In the genomic region with DNA sequence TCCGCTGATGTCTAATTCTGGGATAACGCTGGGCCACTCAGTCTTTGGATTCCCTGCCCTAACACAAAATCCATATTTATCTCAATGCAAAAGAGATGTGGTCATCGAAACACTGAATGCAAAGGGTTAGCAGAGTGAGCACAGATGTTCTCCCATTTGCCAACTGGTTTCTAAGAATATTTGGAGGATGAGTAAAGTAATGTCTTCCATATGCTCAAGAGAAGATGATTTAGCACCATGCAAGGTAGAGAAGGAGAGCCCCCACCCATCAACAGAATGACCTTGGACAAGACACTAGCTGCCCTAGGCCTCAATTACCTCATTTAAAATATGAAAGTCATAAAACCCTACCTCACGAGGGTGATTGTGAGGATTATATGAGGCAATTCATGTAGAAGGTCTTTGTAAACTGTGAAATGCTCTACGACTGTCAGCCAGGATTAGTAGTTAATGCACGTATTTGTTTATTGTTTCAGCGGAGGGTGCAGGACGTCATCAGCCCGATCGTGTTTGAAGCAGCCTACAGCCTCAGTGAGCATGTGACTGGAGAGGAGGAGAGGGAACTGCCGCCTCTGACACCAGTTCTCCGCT, we compare ENCODE assay signal across 19 cellular contexts.
A peak's percentile ranks its signal among the peaks of the same experiment; 100 is the strongest.
DNase-seq lines count a peak whose midpoint lies in the region; ATAC-seq and TF ChIP-seq lines count a peak whose summit lies in the region.
"Had no signal": no experiment of that assay in that cellular context is flagged by ENCODE, and none has a peak within 500 bp of the region (broad histone marks: within the 10 kb centered on the region; RNA-seq: fewer than 3 reads in every experiment).

No MANE protein-coding gene starts in this region.

- H3K4me3 Mint-ChIP-seq in neural progenitor cell, result no peak overlapping the region
- H3K4me3 Mint-ChIP-seq in effector memory CD8-positive, alpha-beta T cell, result no peak overlapping the region
- H3K4me3 Mint-ChIP-seq: activated CD4-positive, alpha-beta T cell treated with anti-CD3 and anti-CD28 coated beads for 36 hours had no signal

- H3K27me3 Mint-ChIP-seq in neural progenitor cell (ENCODE audit: insufficient read depth, low read depth), result peaks cover 2% of the 10 kb centered on the region
- H3K27me3 Mint-ChIP-seq in effector memory CD8-positive, alpha-beta T cell, result peaks cover 32 to 63% of the 10 kb centered on the region in 2 donors

- no peak overlapping the region for H2BK5ac ChIP-seq in IMR-90 (ENCODE audit: low read depth, low read length, poor library complexity, severe bottlenecking)

- CTCF ChIA-PET in IMR-90 (lab: Yijun Ruan, JAX), result no interaction called here

- H2AFZ ChIP-seq in IMR-90 (replicated peaks; ENCODE audit: low read length, poor library complexity) (no peak overlapping the region), neural progenitor cell (replicated peaks) (peak overlapping the region; percentile 50)

- no peak for TF ChIP-seq RAD21 in IMR-90 (IDR thresholded peaks at IDR 0.05; ENCODE audit: low read length)

- no peak overlapping the region for H2BK20ac ChIP-seq in IMR-90 (ENCODE audit: low read depth, low read length)

- TF ChIP-seq CTCF in IMR-90 (conservative IDR thresholded peaks at IDR 0.05; ENCODE audit: low read depth, low read length) (no peak), fibroblast of villous mesenchyme (IDR thresholded peaks at IDR 0.05; ENCODE audit: insufficient read depth, low read depth, low read length) (no peak), neural progenitor cell (IDR thresholded peaks at IDR 0.05) (no peak)

- H4K91ac ChIP-seq in IMR-90 (ENCODE audit: insufficient read depth, low read depth, low read length), result no peak overlapping the region

- H3K4me3 ChIP-seq in BLaER1 treated with 17β-estradiol and CSF1 and Interleukin-3, amounts not matched to agents 10 nM and 100 nM, result no peak overlapping the region
- no peak overlapping the region for H3K4me3 ChIP-seq in IMR-90 (ENCODE audit: insufficient read depth, low read depth, low read length)
- H3K4me3 ChIP-seq in fibroblast of villous mesenchyme (ENCODE audit: low read depth, low read length), result no peak overlapping the region
- no peak overlapping the region for H3K4me3 ChIP-seq in neural progenitor cell
- H3K4me3 ChIP-seq: K562 had no signal

- no peak for TF ChIP-seq POLR2A in IMR-90 (IDR thresholded peaks at IDR 0.05; ENCODE audit: low read depth, low read length)

- peak; percentile 20 for DNase-seq in IMR-90
- peak; percentile 47 for DNase-seq in fibroblast of villous mesenchyme (ENCODE audit: low read depth)
- no peak for DNase-seq in neural progenitor cell (ENCODE audit: low spot score)
- no peak for DNase-seq in effector memory CD8-positive, alpha-beta T cell
- no peak for DNase-seq in stimulated activated CD4-positive, alpha-beta T cell treated with anti-CD3 and anti-CD28 coated beads, Interleukin-2, amount 100 ng/mL, for 24 hours
- no peak for DNase-seq in hippocampal formation (lab: John Stamatoyannopoulos, UW)
- DNase-seq: activated CD4-positive, alpha-beta T cell treated with anti-CD3 and anti-CD28 coated beads for 36 hours; activated CD8-positive, alpha-beta memory T cell treated with anti-CD3 and anti-CD28 coated beads, Interleukin-2, amount 50 U/mL, for 4 hours; activated naive CD4-positive, alpha-beta T cell treated with Interleukin-2 at 50 U/mL for 16 hours; Calu3; GF-D8; NCI-H2107; stimulated activated CD4-positive, alpha-beta T cell treated with anti-CD3 and anti-CD28 coated beads, Interleukin-2, amount 100 ng/mL, for 48 hours had no signal

- H3K36me3 Mint-ChIP-seq in neural progenitor cell, result no peaks in the 10 kb centered on the region
- H3K36me3 Mint-ChIP-seq in effector memory CD8-positive, alpha-beta T cell (ENCODE audit: insufficient read depth), result no peaks in the 10 kb centered on the region

- H3F3A ChIP-seq in neural progenitor cell (ENCODE audit: low read depth), result no peaks in the 10 kb centered on the region

- no peaks in the 10 kb centered on the region for H3K79me2 ChIP-seq in neural progenitor cell (ENCODE audit: low read depth)

- no peak overlapping the region for H3K56ac ChIP-seq in IMR-90 (ENCODE audit: extremely low read depth, insufficient read depth, low read length)

- no TSS peak for BruUV-seq in IMR-90 (replicated peaks; lab: Mats Ljungman, UMichigan)

- H3K4me2 ChIP-seq in BLaER1 treated with 17β-estradiol and CSF1 and Interleukin-3, amounts not matched to agents 10 nM and 100 nM, result peak overlapping the region; percentile 45 to 87 (median 82)
- H3K4me2 ChIP-seq in IMR-90 (ENCODE audit: low read depth, low read length), result no peak overlapping the region
- H3K4me2 ChIP-seq in neural progenitor cell, result no peak overlapping the region

- H4K8ac ChIP-seq in IMR-90 (ENCODE audit: low read depth in 2 of 2, low read length in 2 of 2), result no peak overlapping the region

- H3K27me3 ChIP-seq in BLaER1 treated with 17β-estradiol and CSF1 and Interleukin-3, amounts not matched to agents 10 nM and 100 nM, result no peaks in the 10 kb centered on the region
- H3K27me3 ChIP-seq in IMR-90 (ENCODE audit: control insufficient read depth, insufficient read depth, low read length), result no peaks in the 10 kb centered on the region; the same call in 1 of the 2 replicates
- H3K27me3 ChIP-seq in neural progenitor cell, result no peaks in the 10 kb centered on the region

- H2BK120ac ChIP-seq in IMR-90 (ENCODE audit: low read depth, low read length), result no peak overlapping the region

- H2AK9ac ChIP-seq in IMR-90 (replicated peaks; ENCODE audit: low read depth, low read length, poor library complexity), result no peak overlapping the region

- peaks cover 0 to 51% (median 0%) of the 10 kb centered on the region in 11 experiments; a peak in 6 of 22 replicates for H3K36me3 ChIP-seq in BLaER1 treated with 17β-estradiol and CSF1 and Interleukin-3, amounts not matched to agents 10 nM and 100 nM
- H3K36me3 ChIP-seq in IMR-90 (ENCODE audit: control insufficient read depth, insufficient read depth, low read length), result no peaks in the 10 kb centered on the region
- no peaks in the 10 kb centered on the region for H3K36me3 ChIP-seq in neural progenitor cell

- WGBS in IMR-90 (ENCODE audit: extremely low coverage in 2 of 2, insufficient read length in 1 of 2), 2 experiments, result 19% methylated on average over 6 of the region's 12 CpGs; no CpG with 5 or more reads in 1 of the 2 experiments

- in situ Hi-C loops in IMR-90 (cut with MboI; ENCODE audit: low sequenced_read_pairs), result no loop called here

- intact Hi-C loops in IMR-90 (cut with micrococcal nuclease), result no loop called here

- no peak overlapping the region for H3K14ac ChIP-seq in IMR-90 (replicated peaks; ENCODE audit: low read depth, low read length)

- H3K4me1 Mint-ChIP-seq in neural progenitor cell, result peaks cover 6% of the 10 kb centered on the region
- H3K4me1 Mint-ChIP-seq in effector memory CD8-positive, alpha-beta T cell (ENCODE audit: low read depth in 2 of 2), result peaks cover 0 to 2% of the 10 kb centered on the region in 2 donors
- H3K4me1 Mint-ChIP-seq: activated CD4-positive, alpha-beta T cell treated with anti-CD3 and anti-CD28 coated beads for 36 hours had no signal

- dilution Hi-C loops in IMR-90 (cut with HindIII; ENCODE audit: low sequenced_read_pairs, unreplicated experiment), result no loop called here

- H3K9me1 ChIP-seq in IMR-90 (ENCODE audit: insufficient read depth, low read length), result no peaks in the 10 kb centered on the region

- H2AK5ac ChIP-seq in IMR-90 (ENCODE audit: low read depth, low read length), result no peak overlapping the region

- no peak overlapping the region for H3K9ac ChIP-seq in BLaER1 treated with 17β-estradiol and CSF1 and Interleukin-3, amounts not matched to agents 10 nM and 100 nM
- H3K9ac ChIP-seq in IMR-90 (ENCODE audit: low read depth, low read length) (no peak overlapping the region), neural progenitor cell (no peak overlapping the region)

- peak overlapping the region; percentile 22 for H3K27ac Mint-ChIP-seq in neural progenitor cell
- no peak overlapping the region for H3K27ac Mint-ChIP-seq in effector memory CD8-positive, alpha-beta T cell
- H3K27ac Mint-ChIP-seq: activated CD4-positive, alpha-beta T cell treated with anti-CD3 and anti-CD28 coated beads for 36 hours had no signal

- H3K18ac ChIP-seq in IMR-90 (ENCODE audit: low read depth, low read length), result no peak overlapping the region

- H4K5ac ChIP-seq in IMR-90 (ENCODE audit: low read depth, low read length), result no peak overlapping the region

- no peak for ATAC-seq in IMR-90 (ENCODE audit: low read depth)
- no peak for ATAC-seq in effector memory CD8-positive, alpha-beta T cell (replicated peaks)
- no peak for ATAC-seq in GM19397 (IDR thresholded peaks at IDR 0.05; ENCODE audit: unreplicated experiment)
- ATAC-seq: activated CD4-positive, alpha-beta T cell treated with anti-CD3 and anti-CD28 coated beads for 36 hours; K562; Panc1 had no signal

- peaks cover 48 to 66% (median 57%) of the 10 kb centered on the region in 10 experiments for H3K4me1 ChIP-seq in BLaER1 treated with 17β-estradiol and CSF1 and Interleukin-3, amounts not matched to agents 10 nM and 100 nM
- H3K4me1 ChIP-seq in IMR-90 (ENCODE audit: control insufficient read depth, insufficient read depth, low read length) (no peaks in the 10 kb centered on the region), neural progenitor cell (no peaks in the 10 kb centered on the region)

- no peaks in the 10 kb centered on the region for H3K9me3 Mint-ChIP-seq in neural progenitor cell
- H3K9me3 Mint-ChIP-seq in effector memory CD8-positive, alpha-beta T cell, result peaks cover 0 to 5% of the 10 kb centered on the region in 2 donors

- H2BK15ac ChIP-seq in IMR-90 (ENCODE audit: low read depth, low read length), result no peak overlapping the region

- no peak overlapping the region for H3K27ac ChIP-seq in BLaER1 treated with 17β-estradiol and CSF1 and Interleukin-3, amounts not matched to agents 10 nM and 100 nM
- H3K27ac ChIP-seq in IMR-90 (ENCODE audit: insufficient read depth, low read length) (no peak overlapping the region), neural progenitor cell (no peak overlapping the region)
- H3K27ac ChIP-seq: epithelial cell of prostate, HL-60 had no signal

- H3K79me1 ChIP-seq in IMR-90 (ENCODE audit: low read depth in 1 of 2, low read length in 2 of 2), result no peaks in the 10 kb centered on the region

- H3K23ac ChIP-seq in IMR-90 (ENCODE audit: low read depth, low read length), result no peak overlapping the region

- H4K20me1 ChIP-seq in BLaER1 treated with 17β-estradiol and CSF1 and Interleukin-3, amounts not matched to agents 10 nM and 100 nM, result peaks cover 0 to 8% (median 0%) of the 10 kb centered on the region in 11 experiments; a peak in 2 of 22 replicates
- H4K20me1 ChIP-seq in IMR-90 (ENCODE audit: insufficient read depth, low read length) (no peaks in the 10 kb centered on the region), neural progenitor cell (ENCODE audit: low read depth) (no peaks in the 10 kb centered on the region)

- POLR2A ChIA-PET in IMR-90 (lab: Charles Lee; ENCODE audit: unreplicated experiment), result no interaction called here

- no peak overlapping the region for H3K4ac ChIP-seq in IMR-90 (ENCODE audit: low read depth, low read length)

- H3K9me3 ChIP-seq in BLaER1 treated with 17β-estradiol and CSF1 and Interleukin-3, amounts not matched to agents 10 nM and 100 nM (replicated peaks in 1 of 11), result peaks cover 0 to 14% (median 5%) of the 10 kb centered on the region in 11 experiments; a peak in 19 of 22 replicates
- no peaks in the 10 kb centered on the region for H3K9me3 ChIP-seq in IMR-90 (ENCODE audit: control insufficient read depth, insufficient read depth, low read length)
- no peaks in the 10 kb centered on the region for H3K9me3 ChIP-seq in neural progenitor cell (ENCODE audit: low read depth)

Comparison
In these comparisons a context has a peak if more than half of its experiments do, and no peak if none do; other contexts are left out.
1. H3K4me2 ChIP-seq: peak in BLaER1 treated with 17β-estradiol and CSF1 and Interleukin-3, amounts not matched to agents 10 nM and 100 nM (11 of 11); none in IMR-90 (single experiment) and neural progenitor cell (single experiment).
2. DNase-seq: peak in IMR-90 (single experiment) and fibroblast of villous mesenchyme (single experiment); none in neural progenitor cell (single experiment), effector memory CD8-positive, alpha-beta T cell (0 of 3), stimulated activated CD4-positive, alpha-beta T cell treated with anti-CD3 and anti-CD28 coated beads, Interleukin-2, amount 100 ng/mL, for 24 hours (0 of 2) and hippocampal formation (0 of 2).